ENCODE assay signal across 23 cellular contexts in genomic region chr13:99527346-99527745, GRCh38. TPM values are rescaled to one million over a fixed set of nuclear protein-coding genes. Genes with fewer than 3 reads are reported as not detected.
DNase-seq lines count a peak whose midpoint lies in the region; ATAC-seq and TF ChIP-seq lines count a peak whose summit lies in the region.
"Had no signal": no experiment of that assay in that cellular context is flagged by ENCODE, and none has a peak within 500 bp of the region (broad histone marks: within the 10 kb centered on the region; RNA-seq: fewer than 3 reads in every experiment).

No MANE protein-coding gene starts in this region.

- H3K27ac ChIP-seq in DND-41 (ENCODE audit: low read length) = no peak overlapping the region
- H3K27ac ChIP-seq in neutrophil = peak overlapping the region; percentile 64
- H3K27ac ChIP-seq: SJSA1 had no signal

- H3K27me3 ChIP-seq in DND-41 (ENCODE audit: insufficient read depth, low read length, poor library complexity) (no peaks in the 10 kb centered on the region), neutrophil (no peaks in the 10 kb centered on the region)
- H3K27me3 ChIP-seq: BE2C, SJSA1 had no signal

- peaks cover 74% of the 10 kb centered on the region for H3K36me3 ChIP-seq in DND-41 (ENCODE audit: insufficient read depth, low read length)
- peaks cover 85% of the 10 kb centered on the region for H3K36me3 ChIP-seq in neutrophil

- H3K4me1 ChIP-seq in DND-41 (ENCODE audit: insufficient read depth, low read length) (no peaks in the 10 kb centered on the region), neutrophil (ENCODE audit: control insufficient read depth in 1 of 2, insufficient read depth in 1 of 2, low read depth in 1 of 2, low read length in 1 of 2) (peaks cover 0 to 17% of the 10 kb centered on the region in 2 experiments)
- H3K4me1 ChIP-seq: BE2C, SJSA1 had no signal

- TF ChIP-seq CTCF in DND-41 (IDR thresholded peaks at IDR 0.05; ENCODE audit: borderline replicate concordance, extremely low read depth, low read length, poor library complexity, severe bottlenecking) (no peak), neutrophil (IDR thresholded peaks at IDR 0.05) (no peak)

- no peaks in the 10 kb centered on the region for H3K9me3 ChIP-seq in DND-41 (ENCODE audit: insufficient read depth, low read length, severe bottlenecking)
- H3K9me3 ChIP-seq in neutrophil = no peaks in the 10 kb centered on the region
- H3K9me3 ChIP-seq: BE2C, SJSA1 had no signal

- peaks cover 13% of the 10 kb centered on the region for H4K20me1 ChIP-seq in DND-41 (ENCODE audit: insufficient read depth, low read length)

- no peak overlapping the region for H3K4me3 ChIP-seq in DND-41 (ENCODE audit: low read depth in 1 of 2, low read length in 2 of 2)
- no peak overlapping the region for H3K4me3 ChIP-seq in neutrophil (ENCODE audit: low read depth in 1 of 2, low read length in 1 of 2)
- H3K4me3 ChIP-seq: SJSA1 had no signal

- no peak overlapping the region for H3K4me3 Mint-ChIP-seq in activated T-helper 17 cell treated with anti-CD3 and anti-CD28 coated beads, Interleukin-2, amount 50 U/mL, for 72 hours
- H3K4me3 Mint-ChIP-seq: brain, nephron had no signal

- ATAC-seq in activated naive CD4-positive, alpha-beta T cell treated with anti-CD3 and anti-CD28 coated beads, Interleukin-2, amount 50 U/mL, for 72 hours = no peak
- peak; percentile 57 for ATAC-seq in DND-41 (ENCODE audit: insufficient read depth, low read depth)
- ATAC-seq in activated T-helper 17 cell treated with anti-CD3 and anti-CD28 coated beads, Interleukin-2, amount 50 U/mL, for 72 hours (replicated peaks) = no peak
- no peak for ATAC-seq in HG02763 (IDR thresholded peaks at IDR 0.05; ENCODE audit: unreplicated experiment)
- ATAC-seq: HCT116, left ventricle myocardium superior had no signal

- peak overlapping the region in 1 of 2 donors; percentile 66 for H3K27ac Mint-ChIP-seq in activated naive CD4-positive, alpha-beta T cell treated with anti-CD3 and anti-CD28 coated beads, Interleukin-2, amount 50 U/mL, for 72 hours
- peak overlapping the region; percentile 73 for H3K27ac Mint-ChIP-seq in activated T-helper 17 cell treated with anti-CD3 and anti-CD28 coated beads, Interleukin-2, amount 50 U/mL, for 72 hours
- H3K27ac Mint-ChIP-seq: nephron had no signal

- H3K4me2 ChIP-seq in DND-41 (ENCODE audit: insufficient read depth, low read length) = no peak overlapping the region

- no peak overlapping the region for H2AFZ ChIP-seq in DND-41 (ENCODE audit: low read depth, low read length)

- no peaks in the 10 kb centered on the region for H3K9me3 Mint-ChIP-seq in activated naive CD4-positive, alpha-beta T cell treated with anti-CD3 and anti-CD28 coated beads, Interleukin-2, amount 50 U/mL, for 72 hours
- H3K9me3 Mint-ChIP-seq in activated T-helper 17 cell treated with anti-CD3 and anti-CD28 coated beads, Interleukin-2, amount 50 U/mL, for 72 hours = no peaks in the 10 kb centered on the region
- H3K9me3 Mint-ChIP-seq: brain, nephron had no signal

- peak; percentile 25 for DNase-seq in activated naive CD4-positive, alpha-beta T cell treated with Interleukin-2 at 50 U/mL for 16 hours
- no peak for DNase-seq in activated naive CD4-positive, alpha-beta T cell treated with anti-CD3 and anti-CD28 coated beads, Interleukin-2, amount 50 U/mL, for 72 hours (ENCODE audit: low spot score in 2 of 2)
- DNase-seq in DND-41 = peak; percentile 42
- DNase-seq in NCI-H446 (lab: John Stamatoyannopoulos, UW) = no peak
- DNase-seq in NCI-H146 (lab: John Stamatoyannopoulos, UW) = no peak
- DNase-seq: ACHN, activated gamma-delta T cell, BE2C, DMS79 treated with DMSO at 0.1 percent for 48 hours, KBM-7, left ventricle myocardium superior, midbrain, NCI-H1417, NCI-H2081, RPMI8226, trophoblast cell had no signal

- H3K36me3 Mint-ChIP-seq in activated naive CD4-positive, alpha-beta T cell treated with anti-CD3 and anti-CD28 coated beads, Interleukin-2, amount 50 U/mL, for 72 hours = peaks cover 28 to 38% of the 10 kb centered on the region in 2 donors
- H3K36me3 Mint-ChIP-seq in activated T-helper 17 cell treated with anti-CD3 and anti-CD28 coated beads, Interleukin-2, amount 50 U/mL, for 72 hours (ENCODE audit: low read depth) = peaks cover 97% of the 10 kb centered on the region

- no peaks in the 10 kb centered on the region for H3K27me3 Mint-ChIP-seq in activated T-helper 17 cell treated with anti-CD3 and anti-CD28 coated beads, Interleukin-2, amount 50 U/mL, for 72 hours
- H3K27me3 Mint-ChIP-seq: brain had no signal

- no peak overlapping the region for H3K9ac ChIP-seq in DND-41 (ENCODE audit: low read depth, low read length)

- H3K4me1 Mint-ChIP-seq in activated T-helper 17 cell treated with anti-CD3 and anti-CD28 coated beads, Interleukin-2, amount 50 U/mL, for 72 hours = peaks cover 35% of the 10 kb centered on the region
- H3K4me1 Mint-ChIP-seq: nephron had no signal

- peaks cover 6% of the 10 kb centered on the region for H3K79me2 ChIP-seq in DND-41 (ENCODE audit: insufficient read depth, low read length)

RNA-seq across cellular contexts. Expression of gene TM9SF2, which starts 26.1 kb away (rescaled TPM):
- total RNA-seq in activated naive CD4-positive, alpha-beta T cell treated with anti-CD3 and anti-CD28 coated beads, Interleukin-2, amount 50 U/mL, for 72 hours = 10 to 100 TPM; 44.0 to 49.0 TPM
- 10 to 100 TPM; 50.6 to 97.3 TPM for total RNA-seq in activated T-helper 17 cell treated with anti-CD3 and anti-CD28 coated beads, Interleukin-2, amount 50 U/mL, for 72 hours

Comparison
In these comparisons a context has a peak if more than half of its experiments do, and no peak if none do; other contexts are left out.
1. DNase-seq: peak in activated naive CD4-positive, alpha-beta T cell treated with Interleukin-2 at 50 U/mL for 16 hours (single experiment) and DND-41 (single experiment); none in activated naive CD4-positive, alpha-beta T cell treated with anti-CD3 and anti-CD28 coated beads, Interleukin-2, amount 50 U/mL, for 72 hours (0 of 2), NCI-H446 (0 of 2) and NCI-H146 (single experiment).